18 cellular contexts compared by ENCODE assay signal in genomic region chr5:149432377-149432776, GRCh38. TPM values are rescaled to one million over a fixed set of nuclear protein-coding genes. Genes with fewer than 3 reads are reported as not detected.
DNase-seq lines count a peak whose midpoint lies in the region; ATAC-seq and TF ChIP-seq lines count a peak whose summit lies in the region.
"Had no signal": no experiment of that assay in that cellular context is flagged by ENCODE, and none has a peak within 500 bp of the region (broad histone marks: within the 10 kb centered on the region; RNA-seq: fewer than 3 reads in every experiment).

No MANE protein-coding gene starts in this region.

- no peak overlapping the region for H3K4me3 Mint-ChIP-seq in mesothelial cell of epicardium
- H3K4me3 Mint-ChIP-seq: CD8-positive, alpha-beta T cell; natural killer cell had no signal

- intact Hi-C loops in OCI-LY7 (cut with micrococcal nuclease; ENCODE audit: unreplicated experiment) (no loop called here), esophagus muscularis mucosa (cut with DNase I) (no loop called here), tibial artery (cut with DNase I; ENCODE audit: low total_unique reads) (no loop called here)

- H3K4me2 ChIP-seq in OCI-LY7 (ENCODE audit: low read length): no peak overlapping the region

- H3K9me3 Mint-ChIP-seq in mesothelial cell of epicardium: no peaks in the 10 kb centered on the region
- H3K9me3 Mint-ChIP-seq: CD8-positive, alpha-beta T cell; natural killer cell had no signal

- H3K27ac Mint-ChIP-seq in mesothelial cell of epicardium: peak overlapping the region; percentile 33
- H3K27ac Mint-ChIP-seq: CD8-positive, alpha-beta T cell; natural killer cell had no signal

- CTCF ChIA-PET in OCI-LY7 (lab: Charles Lee; ENCODE audit: unreplicated experiment): no interaction called here

- H3K4me3 ChIP-seq in OCI-LY7 (ENCODE audit: low read depth, low read length, poor library complexity, severe bottlenecking) (no peak overlapping the region), esophagus muscularis mucosa (no peak overlapping the region), tibial artery (no peak overlapping the region), suprapubic skin (no peak overlapping the region)

- H3K4me1 Mint-ChIP-seq in mesothelial cell of epicardium: peaks cover 18% of the 10 kb centered on the region

- TF ChIP-seq POLR2A in esophagus muscularis mucosa (IDR thresholded peaks at IDR 0.05; ENCODE audit: low read depth): peak; percentile 1
- TF ChIP-seq POLR2A in suprapubic skin (IDR thresholded peaks at IDR 0.05): no peak
- no peak for TF ChIP-seq POLR2A in GM18505 (IDR thresholded peaks at IDR 0.05; ENCODE audit: borderline replicate concordance, extremely low read depth, insufficient read depth, insufficient read length)

- H4K20me1 ChIP-seq in OCI-LY7 (ENCODE audit: insufficient read depth, low read length): no peaks in the 10 kb centered on the region

- H3K36me3 ChIP-seq in OCI-LY7 (ENCODE audit: insufficient read depth, low read length) (no peaks in the 10 kb centered on the region), esophagus muscularis mucosa (peaks cover 21 to 35% (median 27%) of the 10 kb centered on the region in 4 donors), tibial artery (peaks cover 28 to 34% (median 34%) of the 10 kb centered on the region in 3 donors), suprapubic skin (no peaks in the 10 kb centered on the region)

- H3K36me3 Mint-ChIP-seq in mesothelial cell of epicardium: peaks cover 10% of the 10 kb centered on the region
- H3K36me3 Mint-ChIP-seq: CD8-positive, alpha-beta T cell; natural killer cell had no signal

- H3K27me3 Mint-ChIP-seq in mesothelial cell of epicardium (ENCODE audit: low read depth): no peaks in the 10 kb centered on the region

- DNase-seq in OCI-LY7 (ENCODE audit: low spot score) (no peak), esophagus muscularis mucosa (ENCODE audit: extremely low spot score) (no peak), mesothelial cell of epicardium (ENCODE audit: low spot score in 2 of 2, unreplicated experiment in 2 of 2) (no peak), tibial artery (peak in 1 of 2 donors; percentile 90), suprapubic skin (ENCODE audit: low spot score in 2 of 2) (no peak)
- no peak for DNase-seq in activated CD4-positive, CD25-positive, alpha-beta regulatory T cell (lab: John Stamatoyannopoulos, UW)
- DNase-seq: activated naive CD4-positive, alpha-beta T cell treated with anti-CD3 and anti-CD28 coated beads, Interleukin-2, amount 50 U/mL, for 16 hours; CD8-positive, alpha-beta T cell; effector memory CD4-positive, alpha-beta T cell; KG1; mesendoderm; natural killer cell; NCI-H187; NCI-H2227 treated with DMSO at 0.1 percent for 48 hours had no signal

- no peaks in the 10 kb centered on the region for H3K79me2 ChIP-seq in OCI-LY7 (ENCODE audit: insufficient read depth, low read depth, low read length)

- H3K27ac ChIP-seq in OCI-LY7 (ENCODE audit: low read depth, low read length, poor library complexity, severe bottlenecking) (no peak overlapping the region), esophagus muscularis mucosa (replicated peaks in 1 of 4) (peak overlapping the region; percentile 94 to 98 (median 96)), tibial artery (peak overlapping the region; percentile 13 to 98), suprapubic skin (no peak overlapping the region)

- H2AFZ ChIP-seq in OCI-LY7 (ENCODE audit: low read length): peak overlapping the region; percentile 21; the same call in 1 of the 2 replicates

- no peaks in the 10 kb centered on the region for H3K9me2 ChIP-seq in OCI-LY7 (ENCODE audit: insufficient read depth, low read length)

- TF ChIP-seq EP300 in esophagus muscularis mucosa (IDR thresholded peaks at IDR 0.05) (no peak), suprapubic skin (IDR thresholded peaks at IDR 0.05) (no peak)

- H3K4me1 ChIP-seq in OCI-LY7 (ENCODE audit: insufficient read depth, low read length, poor library complexity, severe bottlenecking): peaks cover 26% of the 10 kb centered on the region
- peaks cover 18 to 56% (median 50%) of the 10 kb centered on the region in 4 donors for H3K4me1 ChIP-seq in esophagus muscularis mucosa
- H3K4me1 ChIP-seq in tibial artery: peaks cover 0 to 26% (median 5%) of the 10 kb centered on the region in 4 donors
- H3K4me1 ChIP-seq in suprapubic skin: peaks cover 13% of the 10 kb centered on the region

- POLR2A ChIA-PET in OCI-LY7 (lab: Charles Lee): no interaction called here

- H3K9me3 ChIP-seq in OCI-LY7 (ENCODE audit: low read length): no peaks in the 10 kb centered on the region
- H3K9me3 ChIP-seq in esophagus muscularis mucosa: peaks cover 0 to 5% (median 0%) of the 10 kb centered on the region in 4 donors
- no peaks in the 10 kb centered on the region for H3K9me3 ChIP-seq in tibial artery
- no peaks in the 10 kb centered on the region for H3K9me3 ChIP-seq in suprapubic skin

- ATAC-seq in GM18505 (IDR thresholded peaks at IDR 0.05; ENCODE audit: unreplicated experiment): no peak
- ATAC-seq: CD8-positive, alpha-beta T cell; natural killer cell had no signal

- no peaks in the 10 kb centered on the region for H3K27me3 ChIP-seq in esophagus muscularis mucosa
- H3K27me3 ChIP-seq in tibial artery: no peaks in the 10 kb centered on the region
- no peaks in the 10 kb centered on the region for H3K27me3 ChIP-seq in suprapubic skin

- 36% methylated on average over 7 of the region's 7 CpGs for WGBS in esophagus muscularis mucosa
- WGBS in suprapubic skin: 91% methylated on average over 7 of the region's 7 CpGs

- no peak for TF ChIP-seq CTCF in OCI-LY7 (conservative IDR thresholded peaks at IDR 0.05; ENCODE audit: low read length)
- TF ChIP-seq CTCF in esophagus muscularis mucosa (IDR thresholded peaks at IDR 0.05): no peak
- TF ChIP-seq CTCF in mesothelial cell of epicardium (IDR thresholded peaks at IDR 0.05; ENCODE audit: unreplicated experiment): no peak
- TF ChIP-seq CTCF in tibial artery (IDR thresholded peaks at IDR 0.05): peak in 1 of 2 experiments; percentile 6
- no peak for TF ChIP-seq CTCF in suprapubic skin (IDR thresholded peaks at IDR 0.05)

- BruUV-seq in OCI-LY7 (replicated peaks; lab: Mats Ljungman, UMichigan): no TSS peak

RNA-seq across cellular contexts. Expression of gene IL17B, which starts 53.3 kb away (rescaled TPM):
- not detected in 2 replicates for total RNA-seq in OCI-LY7 (2014; rRNA removed; shearing (Covaris generic))
- total RNA-seq in OCI-LY7 (2022) (not detected in 2 replicates), esophagus muscularis mucosa (10 to 100 TPM in 2 of 4 donors, 1 to 10 TPM in 2; 2.5 to 20.3 (median 8.0) TPM), mesothelial cell of epicardium (0.34 TPM in 1 of 3 replicates, not detected in the others), suprapubic skin (not detected)
- total RNA-seq: CD8-positive, alpha-beta T cell; cerebellum; kidney epithelial cell; natural killer cell; temporal lobe had no signal

Comparison
In these comparisons a context has a peak if more than half of its experiments do, and no peak if none do; other contexts are left out.
1. H3K27ac ChIP-seq: peak in esophagus muscularis mucosa (4 of 4) and tibial artery (2 of 2); none in OCI-LY7 (single experiment) and suprapubic skin (single experiment).